1 cellular context compared by ENCODE assay signal in genomic region chr1:27139980-27140379, GRCh38.
TF ChIP-seq lines count a peak whose summit lies in the region.

No MANE protein-coding gene starts in this region.

TF ChIP-seq in H1, 55 proteins besides CTCF, POLR2A, EP300 and RAD21:
- TF ChIP-seq KDM5A (IDR thresholded peaks at IDR 0.05; ENCODE audit: low read length) (no peak), YY1 (IDR thresholded peaks at IDR 0.05; ENCODE audit: low read depth, low read length) (no peak), POLR2AphosphoS5 (IDR thresholded peaks at IDR 0.05; ENCODE audit: low read depth, low read length) (no peak), SP2 (IDR thresholded peaks at IDR 0.05; ENCODE audit: low read length) (no peak), CEBPB (IDR thresholded peaks at IDR 0.05; ENCODE audit: low read depth, low read length) (no peak), HDAC2 (IDR thresholded peaks at IDR 0.05; ENCODE audit: borderline replicate concordance in 1 of 2, low read depth in 2 of 2, low read length in 2 of 2) (no peak), JUN (IDR thresholded peaks at IDR 0.05; ENCODE audit: low read depth, low read length) (no peak), SP4 (IDR thresholded peaks at IDR 0.05; ENCODE audit: low read length) (no peak)
